In the genomic region with DNA sequence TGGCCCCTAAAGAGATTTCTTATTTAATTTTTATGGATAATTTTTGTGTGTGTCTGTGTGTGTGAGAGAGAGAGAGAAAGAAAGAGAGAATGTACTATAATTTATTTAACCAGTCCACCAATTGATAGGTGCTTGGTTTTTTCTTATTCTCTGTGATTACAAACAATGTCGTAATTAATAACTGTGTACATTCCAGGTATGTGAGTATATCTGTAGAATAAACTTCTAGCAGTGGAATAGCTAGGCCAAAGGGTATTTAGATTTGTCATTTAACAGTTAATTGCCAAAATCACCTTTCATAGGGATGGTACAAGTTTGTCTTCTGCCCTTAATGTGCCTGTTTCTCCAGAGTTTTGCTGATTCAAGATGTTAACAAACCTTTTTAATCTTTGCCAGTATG, we compare ENCODE assay signal across 1 cellular context.
TF ChIP-seq lines count a peak whose summit lies in the region.

No MANE protein-coding gene starts in this region.

TF ChIP-seq in K562, 482 proteins besides CTCF, POLR2A, EP300 and RAD21:
- TF ChIP-seq, protein P1, sequence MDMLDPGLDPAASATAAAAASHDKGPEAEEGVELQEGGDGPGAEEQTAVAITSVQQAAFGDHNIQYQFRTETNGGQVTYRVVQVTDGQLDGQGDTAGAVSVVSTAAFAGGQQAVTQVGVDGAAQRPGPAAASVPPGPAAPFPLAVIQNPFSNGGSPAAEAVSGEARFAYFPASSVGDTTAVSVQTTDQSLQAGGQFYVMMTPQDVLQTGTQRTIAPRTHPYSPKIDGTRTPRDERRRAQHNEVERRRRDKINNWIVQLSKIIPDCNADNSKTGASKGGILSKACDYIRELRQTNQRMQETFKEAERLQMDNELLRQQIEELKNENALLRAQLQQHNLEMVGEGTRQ (CRISPR knock-in tag; IDR thresholded peaks at IDR 0.05), result no peak
- TF ChIP-seq ZC3H8 (IDR thresholded peaks at IDR 0.05) (no peak), ZBTB7A (IDR thresholded peaks at IDR 0.05; ENCODE audit: borderline replicate concordance, control insufficient read depth, low read depth, low read length) (no peak), HDGF (IDR thresholded peaks at IDR 0.05) (no peak), ARID1B (IDR thresholded peaks at IDR 0.05) (no peak), ZNF644 (tag; IDR thresholded peaks at IDR 0.05; ENCODE audit: low read depth) (no peak)
TF ChIP-seq in K562: peak in this region for 0.
